Comparison of ENCODE assay signal across 15 cellular contexts in genomic region chrX:86829786-86830185, GRCh38.
"Had no signal": no experiment of that assay in that cellular context is flagged by ENCODE, and none has a peak within 500 bp of the region (broad histone marks: within the 10 kb centered on the region; RNA-seq: fewer than 3 reads in every experiment).

No MANE protein-coding gene starts in this region.

- H3K9ac ChIP-seq: parathyroid adenoma had no signal

- H3K79me2 ChIP-seq: hepatocyte, parathyroid adenoma had no signal

- H3K4me2 ChIP-seq: hepatocyte had no signal

- H3K27me3 ChIP-seq: hepatocyte, right lobe of liver, tibial artery, upper lobe of left lung had no signal

- H3K27ac ChIP-seq: coronary artery, hepatocyte, parathyroid adenoma, prostate gland, right lobe of liver, tibial artery, upper lobe of left lung had no signal

- H3K9me3 ChIP-seq: prostate gland, right lobe of liver, tibial artery, upper lobe of left lung had no signal

- DNase-seq: effector CD4-positive, alpha-beta T cell; foreskin melanocyte; head of caudate nucleus; natural killer cell; occipital lobe; retina; right lobe of liver; stimulated activated CD4-positive, alpha-beta T cell treated with anti-CD3 and anti-CD28 coated beads, Interleukin-4, amount 100 ng/mL, for 1 hour; tibial artery; upper lobe of left lung had no signal

- H3K4me3 ChIP-seq: coronary artery, hepatocyte, prostate gland, right lobe of liver, tibial artery, upper lobe of left lung had no signal

- H3K36me3 ChIP-seq: prostate gland, right lobe of liver, tibial artery, upper lobe of left lung had no signal

- ATAC-seq: natural killer cell; right lobe of liver; stimulated activated memory B cell treated with anti-CD40 and anti-IgM and Interleukin-4, amounts not matched to agents 10 μg/mL and 1 μg/mL and 100 μg/mL, for 72 hours had no signal

- H3K4me1 ChIP-seq: parathyroid adenoma, prostate gland, right lobe of liver, tibial artery, upper lobe of left lung had no signal
